21 cellular contexts compared by ENCODE assay signal in genomic region chr3:177642042-177642441, GRCh38.
DNase-seq lines count a peak whose midpoint lies in the region; ATAC-seq and TF ChIP-seq lines count a peak whose summit lies in the region.
"Had no signal": no experiment of that assay in that cellular context is flagged by ENCODE, and none has a peak within 500 bp of the region (broad histone marks: within the 10 kb centered on the region; RNA-seq: fewer than 3 reads in every experiment).

No MANE protein-coding gene starts in this region.

- no peak overlapping the region for H3K9ac ChIP-seq in neuronal stem cell (ENCODE audit: low read depth, low read length, poor library complexity)

- H4K8ac ChIP-seq in neuronal stem cell (ENCODE audit: low read depth, low read length) = no peak overlapping the region

- H3K4me2 ChIP-seq in neuronal stem cell (ENCODE audit: insufficient read depth, low read length, poor library complexity, severe bottlenecking) = no peak overlapping the region

- CTCF ChIA-PET in activated CD8-positive, alpha-beta memory T cell treated with anti-CD3 and anti-CD28 coated beads, Interleukin-2, amount 10 ng/mL, durations not matched to agents 7 days and 5 days (lab: Charles Lee) = interaction anchor here (0.8 to 1.2 kb wide), 2 partner anchors 19 to 206 kb away, joined by 3 to 4 read pairs; no protein-coding TSS in a partner anchor

- no peak overlapping the region for H2AK5ac ChIP-seq in neuronal stem cell (ENCODE audit: low read depth, low read length)

- H3K4me1 ChIP-seq in neuronal stem cell (ENCODE audit: control insufficient read depth in 2 of 2, insufficient read depth in 1 of 2, low read depth in 1 of 2, low read length in 2 of 2) (peaks cover 0 to 3% of the 10 kb centered on the region in 2 donors), lower lobe of right lung (no peaks in the 10 kb centered on the region)

- no peaks in the 10 kb centered on the region for H3K27me3 ChIP-seq in neuronal stem cell (ENCODE audit: control insufficient read depth in 3 of 3, insufficient read depth in 3 of 3, low read depth in 1 of 3, low read length in 3 of 3)
- H3K27me3 ChIP-seq in lower lobe of right lung (ENCODE audit: low read depth) = no peaks in the 10 kb centered on the region
- H3K27me3 ChIP-seq: heart right ventricle, ovary had no signal

- H3K4me3 ChIP-seq in neuronal stem cell (ENCODE audit: low read length in 2 of 2) (no peak overlapping the region), lower lobe of right lung (no peak overlapping the region)
- H3K4me3 ChIP-seq: heart right ventricle, ovary had no signal

- H3K4ac ChIP-seq in neuronal stem cell (ENCODE audit: low read length) = no peak overlapping the region

- DNase-seq in natural killer cell (no peak), neuronal stem cell (ENCODE audit: low spot score) (no peak), progenitor cell of endocrine pancreas (ENCODE audit: low spot score, unreplicated experiment) (no peak), lower lobe of right lung (no peak)
- no peak for DNase-seq in natural killer cell treated with Interleukin-12 subunit alpha and Interleukin-12 subunit beta and Interleukin-15 and Interleukin-18, amount 100 ng/mL, for 72 hours (ENCODE audit: low spot score)
- DNase-seq in activated naive CD8-positive, alpha-beta T cell treated with anti-CD3 and anti-CD28 coated beads for 36 hours = no peak
- no peak for DNase-seq in activated CD8-positive, alpha-beta memory T cell treated with anti-CD3 and anti-CD28 coated beads, Interleukin-2, amount 10 ng/mL, durations not matched to agents 7 days and 5 days
- DNase-seq: ACHN; activated CD4-positive, alpha-beta T cell treated with anti-CD3 and anti-CD28 coated beads, Interleukin-2, amount 50 U/mL, for 4 hours; activated T-cell treated with anti-CD3 and anti-CD28 coated beads, Interleukin-2, amount 50 U/mL, for 1 hour; cortex of kidney; DMS79; heart right ventricle; HFFc6; NCI-H1694; ovary; SW 1271 had no signal

- no peak for ATAC-seq in natural killer cell
- ATAC-seq in natural killer cell treated with Interleukin-12 subunit alpha and Interleukin-12 subunit beta and Interleukin-15 and Interleukin-18, amount 100 ng/mL, for 72 hours = no peak
- no peak for ATAC-seq in activated CD8-positive, alpha-beta memory T cell treated with anti-CD3 and anti-CD28 coated beads, Interleukin-2, amount 10 ng/mL, durations not matched to agents 7 days and 5 days
- no peak for ATAC-seq in lower lobe of right lung
- ATAC-seq in GM18519 (IDR thresholded peaks at IDR 0.05; ENCODE audit: low FRiP score, unreplicated experiment) = no peak
- ATAC-seq: sciatic nerve had no signal

- H3K4me3 Mint-ChIP-seq in natural killer cell (no peak overlapping the region), progenitor cell of endocrine pancreas (ENCODE audit: low read depth) (no peak overlapping the region)
- no peak overlapping the region for H3K4me3 Mint-ChIP-seq in natural killer cell treated with Interleukin-12 subunit alpha and Interleukin-12 subunit beta and Interleukin-15 and Interleukin-18, amount 100 ng/mL, for 72 hours
- H3K4me3 Mint-ChIP-seq in activated naive CD8-positive, alpha-beta T cell treated with anti-CD3 and anti-CD28 coated beads for 36 hours = no peak overlapping the region
- no peak overlapping the region for H3K4me3 Mint-ChIP-seq in activated CD8-positive, alpha-beta memory T cell treated with anti-CD3 and anti-CD28 coated beads, Interleukin-2, amount 10 ng/mL, durations not matched to agents 7 days and 5 days
- H3K4me3 Mint-ChIP-seq: activated naive CD4-positive, alpha-beta T cell treated with anti-CD3 and anti-CD28 coated beads, Interleukin-2, amount 50 U/mL, for 24 hours; CD14-positive monocyte; HFFc6 had no signal

- H3K4me1 Mint-ChIP-seq in natural killer cell (peaks cover 61 to 69% of the 10 kb centered on the region in 2 donors), progenitor cell of endocrine pancreas (ENCODE audit: low read depth) (peaks cover 2% of the 10 kb centered on the region)
- peaks cover 46 to 50% of the 10 kb centered on the region in 2 donors for H3K4me1 Mint-ChIP-seq in natural killer cell treated with Interleukin-12 subunit alpha and Interleukin-12 subunit beta and Interleukin-15 and Interleukin-18, amount 100 ng/mL, for 72 hours (ENCODE audit: low read depth in 2 of 2)
- H3K4me1 Mint-ChIP-seq in activated naive CD8-positive, alpha-beta T cell treated with anti-CD3 and anti-CD28 coated beads for 36 hours = peaks cover 57% of the 10 kb centered on the region
- H3K4me1 Mint-ChIP-seq in activated CD8-positive, alpha-beta memory T cell treated with anti-CD3 and anti-CD28 coated beads, Interleukin-2, amount 10 ng/mL, durations not matched to agents 7 days and 5 days = peaks cover 41% of the 10 kb centered on the region

- no peak overlapping the region for H3K23ac ChIP-seq in neuronal stem cell (ENCODE audit: low read depth, low read length, poor library complexity)

- H2BK5ac ChIP-seq in neuronal stem cell (ENCODE audit: low read length) = no peak overlapping the region

- H3K14ac ChIP-seq in neuronal stem cell (ENCODE audit: low read length) = no peak overlapping the region

- H3K36me3 Mint-ChIP-seq in natural killer cell (no peaks in the 10 kb centered on the region), progenitor cell of endocrine pancreas (ENCODE audit: insufficient read depth) (no peaks in the 10 kb centered on the region)
- peaks cover 7% of the 10 kb centered on the region for H3K36me3 Mint-ChIP-seq in natural killer cell treated with Interleukin-12 subunit alpha and Interleukin-12 subunit beta and Interleukin-15 and Interleukin-18, amount 100 ng/mL, for 72 hours
- H3K36me3 Mint-ChIP-seq in activated naive CD8-positive, alpha-beta T cell treated with anti-CD3 and anti-CD28 coated beads for 36 hours = peaks cover 2% of the 10 kb centered on the region
- peaks cover 10% of the 10 kb centered on the region for H3K36me3 Mint-ChIP-seq in activated CD8-positive, alpha-beta memory T cell treated with anti-CD3 and anti-CD28 coated beads, Interleukin-2, amount 10 ng/mL, durations not matched to agents 7 days and 5 days
- H3K36me3 Mint-ChIP-seq: activated naive CD4-positive, alpha-beta T cell treated with anti-CD3 and anti-CD28 coated beads, Interleukin-2, amount 50 U/mL, for 24 hours had no signal

- TF ChIP-seq CTCF in natural killer cell (IDR thresholded peaks at IDR 0.05) (no peak), progenitor cell of endocrine pancreas (IDR thresholded peaks at IDR 0.05; ENCODE audit: unreplicated experiment) (no peak), lower lobe of right lung (IDR thresholded peaks at IDR 0.05) (no peak)

- H2BK120ac ChIP-seq in neuronal stem cell (ENCODE audit: low read depth, low read length) = no peak overlapping the region

- H4K91ac ChIP-seq in neuronal stem cell (ENCODE audit: low read depth, low read length, poor library complexity) = no peak overlapping the region

- intact Hi-C loops in natural killer cell (cut with micrococcal nuclease) = no loop called here
- intact Hi-C loops in lower lobe of right lung (cut with DNase I) = no loop called here

- no peaks in the 10 kb centered on the region for H3K79me1 ChIP-seq in neuronal stem cell (ENCODE audit: low read depth, low read length)

- H3K9me3 ChIP-seq in neuronal stem cell (replicated peaks in 1 of 2; ENCODE audit: control insufficient read depth in 2 of 2, insufficient read depth in 1 of 2, low read depth in 1 of 2, low read length in 2 of 2) (peaks cover 4 to 5% of the 10 kb centered on the region in 2 donors), lower lobe of right lung (no peaks in the 10 kb centered on the region)
- H3K9me3 ChIP-seq: ovary had no signal

- H3K27ac Mint-ChIP-seq in natural killer cell = peak overlapping the region; percentile 59 to 92
- H3K27ac Mint-ChIP-seq in natural killer cell treated with Interleukin-12 subunit alpha and Interleukin-12 subunit beta and Interleukin-15 and Interleukin-18, amount 100 ng/mL, for 72 hours = peak overlapping the region in 1 of 2 donors; percentile 52
- H3K27ac Mint-ChIP-seq in activated naive CD8-positive, alpha-beta T cell treated with anti-CD3 and anti-CD28 coated beads for 36 hours = peak overlapping the region; percentile 47
- H3K27ac Mint-ChIP-seq in progenitor cell of endocrine pancreas = no peak overlapping the region
- H3K27ac Mint-ChIP-seq in activated CD8-positive, alpha-beta memory T cell treated with anti-CD3 and anti-CD28 coated beads, Interleukin-2, amount 10 ng/mL, durations not matched to agents 7 days and 5 days = no peak overlapping the region
- H3K27ac Mint-ChIP-seq: activated naive CD4-positive, alpha-beta T cell treated with anti-CD3 and anti-CD28 coated beads, Interleukin-2, amount 50 U/mL, for 24 hours; CD14-positive monocyte; HFFc6 had no signal

- H3K36me3 ChIP-seq in neuronal stem cell (replicated peaks in 1 of 2; ENCODE audit: control insufficient read depth in 2 of 2, insufficient read depth in 2 of 2, low read length in 2 of 2) (no peaks in the 10 kb centered on the region), lower lobe of right lung (no peaks in the 10 kb centered on the region)
- H3K36me3 ChIP-seq: heart right ventricle, ovary had no signal

- WGBS in neuronal stem cell (ENCODE audit: extremely low coverage in 2 of 2, insufficient read length in 2 of 2, insufficient replicate concordance in 1 of 2), 2 donors = no CpG with 5 or more reads among the region's 3 CpGs

- no peak overlapping the region for H3K27ac ChIP-seq in neuronal stem cell (replicated peaks; ENCODE audit: low read length)
- H3K27ac ChIP-seq in lower lobe of right lung = no peak overlapping the region
- H3K27ac ChIP-seq: ovary had no signal

- peak overlapping the region; percentile 67 for H2AFZ ChIP-seq in neuronal stem cell (ENCODE audit: low read length)

- H3K18ac ChIP-seq in neuronal stem cell (ENCODE audit: low read length) = no peak overlapping the region

- H3K9me3 Mint-ChIP-seq in natural killer cell = no peaks in the 10 kb centered on the region
- H3K9me3 Mint-ChIP-seq in natural killer cell treated with Interleukin-12 subunit alpha and Interleukin-12 subunit beta and Interleukin-15 and Interleukin-18, amount 100 ng/mL, for 72 hours = no peaks in the 10 kb centered on the region
- peaks cover 9% of the 10 kb centered on the region for H3K9me3 Mint-ChIP-seq in activated naive CD8-positive, alpha-beta T cell treated with anti-CD3 and anti-CD28 coated beads for 36 hours
- peaks cover 5% of the 10 kb centered on the region for H3K9me3 Mint-ChIP-seq in progenitor cell of endocrine pancreas (ENCODE audit: low read depth)
- no peaks in the 10 kb centered on the region for H3K9me3 Mint-ChIP-seq in activated CD8-positive, alpha-beta memory T cell treated with anti-CD3 and anti-CD28 coated beads, Interleukin-2, amount 10 ng/mL, durations not matched to agents 7 days and 5 days (ENCODE audit: low read depth)
- H3K9me3 Mint-ChIP-seq: activated naive CD4-positive, alpha-beta T cell treated with anti-CD3 and anti-CD28 coated beads, Interleukin-2, amount 50 U/mL, for 24 hours; HFFc6 had no signal

- H3K27me3 Mint-ChIP-seq in natural killer cell (ENCODE audit: low read depth in 2 of 2) (no peaks in the 10 kb centered on the region), progenitor cell of endocrine pancreas (no peaks in the 10 kb centered on the region)
- no peaks in the 10 kb centered on the region for H3K27me3 Mint-ChIP-seq in natural killer cell treated with Interleukin-12 subunit alpha and Interleukin-12 subunit beta and Interleukin-15 and Interleukin-18, amount 100 ng/mL, for 72 hours
- no peaks in the 10 kb centered on the region for H3K27me3 Mint-ChIP-seq in activated naive CD8-positive, alpha-beta T cell treated with anti-CD3 and anti-CD28 coated beads for 36 hours
- no peaks in the 10 kb centered on the region for H3K27me3 Mint-ChIP-seq in activated CD8-positive, alpha-beta memory T cell treated with anti-CD3 and anti-CD28 coated beads, Interleukin-2, amount 10 ng/mL, durations not matched to agents 7 days and 5 days
- H3K27me3 Mint-ChIP-seq: activated naive CD4-positive, alpha-beta T cell treated with anti-CD3 and anti-CD28 coated beads, Interleukin-2, amount 50 U/mL, for 24 hours had no signal

- H2BK15ac ChIP-seq in neuronal stem cell (ENCODE audit: low read length) = no peak overlapping the region

- H2BK12ac ChIP-seq in neuronal stem cell (ENCODE audit: low read length) = no peak overlapping the region

Comparison
In these comparisons a context has a peak if more than half of its experiments do, and no peak if none do; other contexts are left out.
1. H3K27ac Mint-ChIP-seq: peak in natural killer cell (2 of 2) and activated naive CD8-positive, alpha-beta T cell treated with anti-CD3 and anti-CD28 coated beads for 36 hours (single experiment); none in progenitor cell of endocrine pancreas (single experiment) and activated CD8-positive, alpha-beta memory T cell treated with anti-CD3 and anti-CD28 coated beads, Interleukin-2, amount 10 ng/mL, durations not matched to agents 7 days and 5 days (single experiment).